ENCODE assay signal across 9 cellular contexts in the genomic region with DNA sequence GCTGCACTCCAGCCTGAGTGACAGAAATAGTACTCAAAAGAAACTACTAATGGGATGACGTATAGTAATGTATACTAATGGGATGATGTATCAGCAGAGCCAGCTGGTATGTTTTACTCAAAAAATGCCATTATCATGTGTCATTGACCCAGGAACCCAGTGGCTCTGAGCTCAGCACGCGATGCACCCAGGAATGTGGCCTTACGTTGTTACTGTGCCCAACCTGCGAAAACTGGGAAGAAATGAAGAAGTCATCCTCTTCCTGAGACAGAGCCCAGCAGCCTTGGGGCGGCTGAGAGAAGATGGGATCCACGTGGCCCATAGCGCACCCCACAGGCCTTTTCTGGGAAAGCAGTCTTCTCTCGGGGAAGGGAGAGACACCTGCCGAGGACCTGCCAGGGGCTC. TPM values are rescaled to one million over a fixed set of nuclear protein-coding genes. Genes with fewer than 3 reads are reported as not detected.
DNase-seq lines count a peak whose midpoint lies in the region; ATAC-seq and TF ChIP-seq lines count a peak whose summit lies in the region.
"Had no signal": no experiment of that assay in that cellular context is flagged by ENCODE, and none has a peak within 500 bp of the region (broad histone marks: within the 10 kb centered on the region; RNA-seq: fewer than 3 reads in every experiment).

No MANE protein-coding gene starts in this region.

- intact Hi-C loops in mammary epithelial cell (cut with micrococcal nuclease), result loop anchor here (1.0 kb wide), 1 partner anchor 7 kb away; no protein-coding TSS in a partner anchor
- intact Hi-C loops in left lung (cut with DNase I), result no loop called here
- intact Hi-C loops in prostate gland (cut with DNase I), result no loop called here

- CTCF ChIA-PET in mammary epithelial cell (lab: Charles Lee; ENCODE audit: low non-redundant PET), result no interaction called here

- H3K27me3 ChIP-seq in mammary epithelial cell (ENCODE audit: insufficient read depth, low read length), result no peaks in the 10 kb centered on the region
- H3K27me3 ChIP-seq in left lung, result no peaks in the 10 kb centered on the region
- H3K27me3 ChIP-seq in prostate gland (replicated peaks; ENCODE audit: insufficient read depth), result no peaks in the 10 kb centered on the region

- H3K4me3 ChIP-seq in NB4 (ENCODE audit: low read depth, low read length), result no peak overlapping the region
- no peak overlapping the region for H3K4me3 ChIP-seq in mammary epithelial cell (replicated peaks in 1 of 3; ENCODE audit: insufficient read depth in 1 of 3, low read depth in 2 of 3, low read length in 3 of 3)
- no peak overlapping the region for H3K4me3 ChIP-seq in left lung
- H3K4me3 ChIP-seq in prostate gland, result no peak overlapping the region

- H3K9me3 ChIP-seq in mammary epithelial cell (replicated peaks; ENCODE audit: insufficient read depth, low read length) (no peaks in the 10 kb centered on the region), left lung (no peaks in the 10 kb centered on the region), prostate gland (no peaks in the 10 kb centered on the region)

- WGBS in mammary epithelial cell (ENCODE audit: low coverage, missing lambda C conversion rate), result 31% methylated on average over 10 of the region's 10 CpGs
- 82% methylated on average over 9 of the region's 10 CpGs for WGBS in prostate gland

- H2AFZ ChIP-seq in mammary epithelial cell (ENCODE audit: low read depth, low read length), result no peak overlapping the region

- H3K9ac ChIP-seq in mammary epithelial cell (ENCODE audit: insufficient read depth, low read length), result no peak overlapping the region

- H3K36me3 ChIP-seq in mammary epithelial cell (ENCODE audit: insufficient read depth, low read length), result peaks cover 14% of the 10 kb centered on the region
- peaks cover 0 to 89% of the 10 kb centered on the region in 2 donors for H3K36me3 ChIP-seq in left lung
- peaks cover 0 to 10% of the 10 kb centered on the region in 2 donors for H3K36me3 ChIP-seq in prostate gland

- BruUV-seq in mammary epithelial cell (replicated peaks; lab: Mats Ljungman, UMichigan), result no TSS peak

- TF ChIP-seq CTCF in NB4 (IDR thresholded peaks at IDR 0.05; ENCODE audit: low read depth, low read length), result peak; percentile 10
- TF ChIP-seq CTCF in mammary epithelial cell (conservative IDR thresholded peaks at IDR 0.05 in 1 of 2, IDR thresholded peaks at IDR 0.05 in 1 of 2; ENCODE audit: extremely low read depth in 1 of 2, insufficient read depth in 1 of 2, low read depth in 1 of 2, low read length in 2 of 2), result peak; percentile 34 to 56
- no peak for TF ChIP-seq CTCF in left lung (IDR thresholded peaks at IDR 0.05)
- no peak for TF ChIP-seq CTCF in prostate gland (IDR thresholded peaks at IDR 0.05)
- TF ChIP-seq CTCF in GM13977 (IDR thresholded peaks at IDR 0.05; ENCODE audit: extremely low read depth, insufficient read depth, missing control alignments), result no peak

- no peak for TF ChIP-seq POLR2A in NB4 (IDR thresholded peaks at IDR 0.05; ENCODE audit: extremely low read depth, insufficient read length)
- no peak for TF ChIP-seq POLR2A in prostate gland (IDR thresholded peaks at IDR 0.05)

- ATAC-seq in left lung (no peak), GM19395 (IDR thresholded peaks at IDR 0.05; ENCODE audit: unreplicated experiment) (no peak)

- dilution Hi-C loops in mammary epithelial cell (cut with HindIII; ENCODE audit: low sequenced_read_pairs), result no loop called here

- peak; percentile 96 for DNase-seq in GM04504 (ENCODE audit: low read depth)
- DNase-seq in NB4 (ENCODE audit: low read depth), result no peak
- peak; percentile 89 for DNase-seq in mammary epithelial cell
- peak; percentile 95 for DNase-seq in non-pigmented ciliary epithelial cell (ENCODE audit: low read depth)
- no peak for DNase-seq in left lung
- no peak for DNase-seq in prostate gland (ENCODE audit: low spot score)
- DNase-seq in GM13977 (ENCODE audit: low spot score), result no peak
- DNase-seq: NCI-H1092 treated with DMSO at 0.1 percent for 48 hours had no signal

- in situ Hi-C loops in mammary epithelial cell (cut with MboI; ENCODE audit: low sequenced_read_pairs in 2 of 2), result no loop called here
- in situ Hi-C loops in GM13977 (cut with MboI; ENCODE audit: low pct_unique_long_range_greater_than_20kb, low sequenced_read_pairs, unreplicated experiment), result no loop called here

- H3K4me1 ChIP-seq in mammary epithelial cell (ENCODE audit: insufficient read depth, low read length), result peaks cover 9% of the 10 kb centered on the region
- H3K4me1 ChIP-seq in left lung, result peaks cover 0 to 10% of the 10 kb centered on the region in 2 donors
- H3K4me1 ChIP-seq in prostate gland (replicated peaks), result no peaks in the 10 kb centered on the region

- H3K27ac ChIP-seq in mammary epithelial cell (ENCODE audit: insufficient read depth, low read depth, low read length) (peak overlapping the region; percentile 43), left lung (no peak overlapping the region), prostate gland (no peak overlapping the region)

- no peak overlapping the region for H3K4me2 ChIP-seq in mammary epithelial cell (ENCODE audit: insufficient read depth, low read depth, low read length)

- no peaks in the 10 kb centered on the region for H4K20me1 ChIP-seq in mammary epithelial cell (ENCODE audit: insufficient read depth, low read length)

- peaks cover 70% of the 10 kb centered on the region for H3K79me2 ChIP-seq in mammary epithelial cell (ENCODE audit: insufficient read depth, low read length)

RNA-seq across cellular contexts. Expression of a gene that starts 8.8 kb away (rescaled TPM):
- total RNA-seq in mammary epithelial cell, result 10 to 100 TPM; 36.7 to 59.7 TPM
- 32.5 TPM for polyA plus RNA-seq in mammary epithelial cell
- 11.7 TPM for polyA minus RNA-seq in mammary epithelial cell
- total RNA-seq in left lung, result 10 to 100 TPM; 42.8 to 53.1 TPM
- 10 to 100 TPM; 56.0 to 79.4 TPM for total RNA-seq in prostate gland

RNA-seq across cellular contexts. Expression of a gene that starts 15.4 kb away (rescaled TPM):
- total RNA-seq in mammary epithelial cell (1 to 10 TPM in 1 of 2 donors, under 1 TPM in 1; 0.67 to 1.7 TPM), left lung (1 to 10 TPM; 2.1 to 4.3 TPM), prostate gland (10 to 100 TPM in 1 of 2 donors, 1 to 10 TPM in 1; 6.9 to 23.7 TPM)
- polyA plus RNA-seq in mammary epithelial cell, result 0.50 TPM
- not detected for polyA minus RNA-seq in mammary epithelial cell

RNA-seq across cellular contexts. Expression of a gene that starts 18.3 kb away (rescaled TPM):
- total RNA-seq in mammary epithelial cell (1 to 10 TPM; 2.7 to 8.8 TPM), left lung (1 to 10 TPM; 1.2 to 2.2 TPM), prostate gland (1 to 10 TPM in 1 of 2 donors, not detected in 1; 3.4 TPM)
- 0.20 TPM for polyA plus RNA-seq in mammary epithelial cell
- not detected for polyA minus RNA-seq in mammary epithelial cell

RNA-seq across cellular contexts. Expression of a gene that starts 32.8 kb away (rescaled TPM):
- 10 to 100 TPM; 18.8 to 26.7 TPM for total RNA-seq in mammary epithelial cell
- polyA plus RNA-seq in mammary epithelial cell, result 12.5 TPM
- 3.4 TPM for polyA minus RNA-seq in mammary epithelial cell
- total RNA-seq in left lung, result 10 to 100 TPM; 12.6 to 25.2 TPM
- 10 to 100 TPM; 29.6 to 41.5 TPM for total RNA-seq in prostate gland

RNA-seq across cellular contexts. Expression of a gene that starts 33.1 kb away (rescaled TPM):
- total RNA-seq in mammary epithelial cell, result 100 to 1,000 TPM in 1 of 2 donors, 10 to 100 TPM in 1; 99.5 to 124 TPM
- polyA plus RNA-seq in mammary epithelial cell, result 105 TPM
- 83.4 TPM for polyA minus RNA-seq in mammary epithelial cell
- 100 to 1,000 TPM; 152 to 166 TPM for total RNA-seq in left lung
- 100 to 1,000 TPM; 177 to 185 TPM for total RNA-seq in prostate gland

Comparison
In these comparisons a context has a peak if more than half of its experiments do, and no peak if none do; other contexts are left out.
1. DNase-seq: peak in GM04504 (single experiment), mammary epithelial cell (single experiment) and non-pigmented ciliary epithelial cell (single experiment); none in NB4 (single experiment), left lung (0 of 2), prostate gland (single experiment) and GM13977 (single experiment).
2. CTCF ChIP-seq: peak in NB4 (single experiment) and mammary epithelial cell (2 of 2); none in left lung (0 of 2), prostate gland (0 of 4) and GM13977 (single experiment).